Comparison of ENCODE assay signal across 2 cellular contexts in the genomic region with DNA sequence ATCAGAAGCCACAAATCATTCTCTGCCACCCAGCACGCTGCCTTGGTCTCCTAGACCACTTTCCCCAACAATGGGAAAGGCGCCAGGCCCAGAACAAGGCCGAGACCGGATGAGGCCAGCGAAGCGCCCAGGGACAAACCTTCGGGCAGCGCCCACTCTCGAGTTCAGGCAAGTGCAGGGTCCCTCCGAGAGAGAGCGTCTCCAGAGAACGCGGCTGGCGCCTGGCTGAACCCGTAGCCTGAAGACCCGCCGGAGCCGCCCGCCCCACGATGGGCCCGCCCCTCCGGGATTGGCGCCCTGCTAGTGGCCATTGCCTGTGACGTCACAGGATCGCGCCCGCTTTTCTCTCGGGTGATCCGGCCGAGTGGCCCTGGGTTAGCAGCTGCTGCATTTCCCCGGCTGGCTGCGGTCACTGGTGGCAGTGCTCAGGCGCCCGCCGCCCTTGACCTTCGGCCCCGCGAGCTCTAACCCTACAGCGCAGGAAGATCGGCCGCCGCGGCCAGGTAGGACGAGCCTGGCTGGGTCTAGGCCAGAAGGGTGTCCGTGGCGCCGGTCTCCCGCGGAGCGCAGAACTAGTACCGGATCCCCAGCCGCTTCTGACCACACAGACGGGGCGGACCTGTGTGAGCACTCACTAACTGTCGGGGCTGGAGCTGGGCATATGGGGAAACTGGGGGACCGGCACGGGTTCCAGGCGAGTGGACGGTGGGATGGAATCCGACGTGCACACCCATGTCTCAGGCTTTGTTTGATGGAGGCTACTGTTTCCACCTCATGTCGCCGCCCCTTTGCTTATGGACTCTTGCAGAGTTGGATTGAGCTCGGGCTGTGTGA.
TF ChIP-seq lines count a peak whose summit lies in the region.

A gene with protein sequence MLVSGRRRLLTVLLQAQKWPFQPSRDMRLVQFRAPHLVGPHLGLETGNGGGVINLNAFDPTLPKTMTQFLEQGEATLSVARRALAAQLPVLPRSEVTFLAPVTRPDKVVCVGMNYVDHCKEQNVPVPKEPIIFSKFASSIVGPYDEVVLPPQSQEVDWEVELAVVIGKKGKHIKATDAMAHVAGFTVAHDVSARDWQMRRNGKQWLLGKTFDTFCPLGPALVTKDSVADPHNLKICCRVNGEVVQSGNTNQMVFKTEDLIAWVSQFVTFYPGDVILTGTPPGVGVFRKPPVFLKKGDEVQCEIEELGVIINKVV (plus strand): TSS at position 339 of the 834 bp plus-strand sequence. CDS start 2,851 bp downstream, outside the sequence.

TF ChIP-seq in IMR-90, 13 proteins besides CTCF, POLR2A, EP300 and RAD21:
- TF ChIP-seq ELK1 (IDR thresholded peaks at IDR 0.05; ENCODE audit: borderline replicate concordance, low read depth, low read length) = no peak
- TF ChIP-seq MAFK (IDR thresholded peaks at IDR 0.05; ENCODE audit: low read depth, low read length) = no peak
- TF ChIP-seq CHD1 (IDR thresholded peaks at IDR 0.05; ENCODE audit: low read depth, low read length) = no peak
- no peak for TF ChIP-seq USF2 (IDR thresholded peaks at IDR 0.05; ENCODE audit: low read depth, low read length)
- TF ChIP-seq BHLHE40 (IDR thresholded peaks at IDR 0.05; ENCODE audit: low read depth, low read length) = no peak
- no peak for TF ChIP-seq RFX5 (IDR thresholded peaks at IDR 0.05; ENCODE audit: low read depth, low read length)
- TF ChIP-seq SMC3 (IDR thresholded peaks at IDR 0.05; ENCODE audit: low read depth, low read length) = no peak
- TF ChIP-seq MXI1 (IDR thresholded peaks at IDR 0.05; ENCODE audit: borderline replicate concordance, low read depth, low read length) = peak; percentile 58; the same call in 1 of the 2 replicates
- TF ChIP-seq MAZ (IDR thresholded peaks at IDR 0.05; ENCODE audit: borderline replicate concordance, low read depth, low read length) = peak; percentile 79; the same call in 1 of the 2 replicates
- TF ChIP-seq RCOR1 (IDR thresholded peaks at IDR 0.05; ENCODE audit: insufficient replicate concordance, low read length) = no peak
- TF ChIP-seq CEBPB (IDR thresholded peaks at IDR 0.05; ENCODE audit: low read depth, low read length) = no peak

TF ChIP-seq in endothelial cell of umbilical vein, 7 proteins besides CTCF, POLR2A, EP300 and RAD21:
- TF ChIP-seq POLR2AphosphoS5 (IDR thresholded peaks at IDR 0.05; ENCODE audit: insufficient read depth, low read depth, low read length) = peak; percentile 76
- TF ChIP-seq MYC (IDR thresholded peaks at IDR 0.05; ENCODE audit: low read depth, low read length) = no peak
